Comparison of ENCODE assay signal across 1 cellular context in the genomic region with DNA sequence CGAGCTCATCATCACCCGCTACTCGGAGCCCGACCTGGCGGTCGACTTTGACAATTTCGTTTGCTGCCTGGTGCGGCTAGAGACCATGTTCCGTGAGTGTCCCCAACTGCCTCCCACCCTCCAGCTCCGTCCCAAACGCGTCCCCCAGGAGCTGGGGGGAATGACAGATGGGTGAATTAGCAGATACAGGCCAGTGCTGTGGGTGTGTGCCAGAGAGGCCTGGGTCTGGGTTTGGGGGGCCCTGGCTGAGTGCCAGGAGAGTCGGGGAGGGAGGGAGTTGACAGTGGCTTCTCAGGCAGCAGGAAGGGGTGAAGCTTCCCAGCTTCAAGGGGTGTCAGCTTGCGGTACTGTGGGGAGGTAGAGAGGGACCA.
TF ChIP-seq lines count a peak whose summit lies in the region.

No MANE protein-coding gene starts in this region.

TF ChIP-seq in K562, 482 proteins besides CTCF, POLR2A, EP300 and RAD21:
- TF ChIP-seq POLR2G (IDR thresholded peaks at IDR 0.05; ENCODE audit: low read depth, low read length) (peak; percentile 7; the same call in 1 of the 2 replicates), SMARCE1 (IDR thresholded peaks at IDR 0.05) (no peak), BDP1 (IDR thresholded peaks at IDR 0.05; ENCODE audit: insufficient read depth, insufficient read length) (no peak), NFIC (IDR thresholded peaks at IDR 0.05) (peak; percentile 84), THRAP3 (IDR thresholded peaks at IDR 0.05; ENCODE audit: borderline replicate concordance) (no peak)
- TF ChIP-seq, protein P1, sequence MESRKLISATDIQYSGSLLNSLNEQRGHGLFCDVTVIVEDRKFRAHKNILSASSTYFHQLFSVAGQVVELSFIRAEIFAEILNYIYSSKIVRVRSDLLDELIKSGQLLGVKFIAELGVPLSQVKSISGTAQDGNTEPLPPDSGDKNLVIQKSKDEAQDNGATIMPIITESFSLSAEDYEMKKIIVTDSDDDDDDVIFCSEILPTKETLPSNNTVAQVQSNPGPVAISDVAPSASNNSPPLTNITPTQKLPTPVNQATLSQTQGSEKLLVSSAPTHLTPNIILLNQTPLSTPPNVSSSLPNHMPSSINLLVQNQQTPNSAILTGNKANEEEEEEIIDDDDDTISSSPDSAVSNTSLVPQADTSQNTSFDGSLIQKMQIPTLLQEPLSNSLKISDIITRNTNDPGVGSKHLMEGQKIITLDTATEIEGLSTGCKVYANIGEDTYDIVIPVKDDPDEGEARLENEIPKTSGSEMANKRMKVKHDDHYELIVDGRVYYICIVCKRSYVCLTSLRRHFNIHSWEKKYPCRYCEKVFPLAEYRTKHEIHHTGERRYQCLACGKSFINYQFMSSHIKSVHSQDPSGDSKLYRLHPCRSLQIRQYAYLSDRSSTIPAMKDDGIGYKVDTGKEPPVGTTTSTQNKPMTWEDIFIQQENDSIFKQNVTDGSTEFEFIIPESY (CRISPR knock-in tag; IDR thresholded peaks at IDR 0.05): 0 out of 2 replicates have a peak, but pooled peaks have one; percentile 35
